In genomic region chr12:58435647-58436046, GRCh38 we compare ENCODE assay signal across 1 cellular context.
TF ChIP-seq lines count a peak whose summit lies in the region.

No MANE protein-coding gene starts in this region.

TF ChIP-seq in GM23338, 12 proteins besides CTCF, POLR2A, EP300 and RAD21 (continued from another document):
- TF ChIP-seq ZNF462 (CRISPR knock-in tag; IDR thresholded peaks at IDR 0.05) (no peak), NANOG (IDR thresholded peaks at IDR 0.05; ENCODE audit: borderline replicate concordance) (no peak), POLR2AphosphoS5 (IDR thresholded peaks at IDR 0.05; ENCODE audit: low read depth) (no peak), STAT1 (IDR thresholded peaks at IDR 0.05; ENCODE audit: unreplicated experiment) (no peak), ETS1 (IDR thresholded peaks at IDR 0.05) (no peak), ZNF114 (CRISPR knock-in tag; IDR thresholded peaks at IDR 0.05) (no peak), CREB1 (CRISPR knock-in tag; IDR thresholded peaks at IDR 0.05; ENCODE audit: low read depth) (no peak), ZNF331 (CRISPR knock-in tag; IDR thresholded peaks at IDR 0.05; ENCODE audit: low read depth) (no peak)
- TF ChIP-seq, protein P1, sequence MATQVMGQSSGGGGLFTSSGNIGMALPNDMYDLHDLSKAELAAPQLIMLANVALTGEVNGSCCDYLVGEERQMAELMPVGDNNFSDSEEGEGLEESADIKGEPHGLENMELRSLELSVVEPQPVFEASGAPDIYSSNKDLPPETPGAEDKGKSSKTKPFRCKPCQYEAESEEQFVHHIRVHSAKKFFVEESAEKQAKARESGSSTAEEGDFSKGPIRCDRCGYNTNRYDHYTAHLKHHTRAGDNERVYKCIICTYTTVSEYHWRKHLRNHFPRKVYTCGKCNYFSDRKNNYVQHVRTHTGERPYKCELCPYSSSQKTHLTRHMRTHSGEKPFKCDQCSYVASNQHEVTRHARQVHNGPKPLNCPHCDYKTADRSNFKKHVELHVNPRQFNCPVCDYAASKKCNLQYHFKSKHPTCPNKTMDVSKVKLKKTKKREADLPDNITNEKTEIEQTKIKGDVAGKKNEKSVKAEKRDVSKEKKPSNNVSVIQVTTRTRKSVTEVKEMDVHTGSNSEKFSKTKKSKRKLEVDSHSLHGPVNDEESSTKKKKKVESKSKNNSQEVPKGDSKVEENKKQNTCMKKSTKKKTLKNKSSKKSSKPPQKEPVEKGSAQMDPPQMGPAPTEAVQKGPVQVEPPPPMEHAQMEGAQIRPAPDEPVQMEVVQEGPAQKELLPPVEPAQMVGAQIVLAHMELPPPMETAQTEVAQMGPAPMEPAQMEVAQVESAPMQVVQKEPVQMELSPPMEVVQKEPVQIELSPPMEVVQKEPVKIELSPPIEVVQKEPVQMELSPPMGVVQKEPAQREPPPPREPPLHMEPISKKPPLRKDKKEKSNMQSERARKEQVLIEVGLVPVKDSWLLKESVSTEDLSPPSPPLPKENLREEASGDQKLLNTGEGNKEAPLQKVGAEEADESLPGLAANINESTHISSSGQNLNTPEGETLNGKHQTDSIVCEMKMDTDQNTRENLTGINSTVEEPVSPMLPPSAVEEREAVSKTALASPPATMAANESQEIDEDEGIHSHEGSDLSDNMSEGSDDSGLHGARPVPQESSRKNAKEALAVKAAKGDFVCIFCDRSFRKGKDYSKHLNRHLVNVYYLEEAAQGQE (IDR thresholded peaks at IDR 0.05; ENCODE audit: unreplicated experiment): no peak
